ENCODE assay signal across 16 cellular contexts in genomic region chr13:57918913-57919312, GRCh38.
DNase-seq lines count a peak whose midpoint lies in the region; ATAC-seq and TF ChIP-seq lines count a peak whose summit lies in the region.
"Had no signal": no experiment of that assay in that cellular context is flagged by ENCODE, and none has a peak within 500 bp of the region (broad histone marks: within the 10 kb centered on the region; RNA-seq: fewer than 3 reads in every experiment).

No MANE protein-coding gene starts in this region.

- H3K9me3 ChIP-seq in H9 (ENCODE audit: control insufficient read depth, low read depth, low read length) (no peaks in the 10 kb centered on the region), neuronal stem cell (replicated peaks in 1 of 2; ENCODE audit: control insufficient read depth in 2 of 2, insufficient read depth in 1 of 2, low read depth in 1 of 2, low read length in 2 of 2) (no peaks in the 10 kb centered on the region), SK-N-SH (no peaks in the 10 kb centered on the region)
- H3K9me3 ChIP-seq: BLaER1 had no signal

- H3K79me2 ChIP-seq in H9 (ENCODE audit: insufficient read depth, low read length): no peaks in the 10 kb centered on the region
- no peaks in the 10 kb centered on the region for H3K79me2 ChIP-seq in mesendoderm (ENCODE audit: control insufficient read depth, insufficient read depth, low read length)
- no peaks in the 10 kb centered on the region for H3K79me2 ChIP-seq in SK-N-SH (ENCODE audit: insufficient read depth)

- H3K4me1 ChIP-seq in H9 (ENCODE audit: insufficient read depth, low read length): 0 out of 2 replicates have a peak, but pooled peaks cover 2% of the 10 kb centered on the region
- no peaks in the 10 kb centered on the region for H3K4me1 ChIP-seq in mesendoderm (ENCODE audit: control insufficient read depth, low read depth, low read length)
- H3K4me1 ChIP-seq in neuronal stem cell (ENCODE audit: control insufficient read depth in 2 of 2, insufficient read depth in 1 of 2, low read depth in 1 of 2, low read length in 2 of 2): peaks cover 2 to 4% of the 10 kb centered on the region in 2 donors
- H3K4me1 ChIP-seq in SK-N-SH (ENCODE audit: control insufficient read depth in 1 of 2, insufficient read depth in 2 of 2, low read depth in 1 of 2, low read length in 1 of 2): no peaks in the 10 kb centered on the region
- H3K4me1 ChIP-seq: BLaER1 had no signal

- no peak for TF ChIP-seq RAD21 in SK-N-SH (IDR thresholded peaks at IDR 0.05; ENCODE audit: low read length)

- H3K79me1 ChIP-seq in H9 (ENCODE audit: insufficient read depth, low read depth, low read length, poor library complexity, severe bottlenecking) (no peaks in the 10 kb centered on the region), mesendoderm (ENCODE audit: low read length) (no peaks in the 10 kb centered on the region), neuronal stem cell (ENCODE audit: low read depth, low read length) (no peaks in the 10 kb centered on the region)

- POLR2A ChIA-PET in SK-N-SH (lab: Yijun Ruan, JAX): no interaction called here

- H3K27me3 Mint-ChIP-seq in H9 (ENCODE audit: low read depth) (no peaks in the 10 kb centered on the region), glutamatergic neuron (ENCODE audit: unreplicated experiment) (peaks cover 4% of the 10 kb centered on the region)
- H3K27me3 Mint-ChIP-seq: CD4-positive, alpha-beta memory T cell had no signal

- H4K5ac ChIP-seq in H9 (ENCODE audit: insufficient read length, low read depth, low read length): no peak overlapping the region
- no peak overlapping the region for H4K5ac ChIP-seq in mesendoderm (ENCODE audit: low read length)

- no peaks in the 10 kb centered on the region for H3K23me2 ChIP-seq in H9 (ENCODE audit: insufficient read length, low read depth, low read length, poor library complexity, severe bottlenecking)

- H3K27ac ChIP-seq in H9 (ENCODE audit: insufficient read length, low read depth, low read length) (no peak overlapping the region), mesendoderm (ENCODE audit: low read depth, low read length) (no peak overlapping the region), neuronal stem cell (replicated peaks; ENCODE audit: low read length) (no peak overlapping the region), SK-N-SH (ENCODE audit: low read depth in 2 of 2, low read length in 1 of 2) (no peak overlapping the region)
- H3K27ac ChIP-seq: BLaER1 had no signal

- TF ChIP-seq CTCF in H9 (conservative IDR thresholded peaks at IDR 0.05): no peak
- TF ChIP-seq CTCF in glutamatergic neuron (IDR thresholded peaks at IDR 0.05; ENCODE audit: partially characterized antibody, unreplicated experiment): no peak
- TF ChIP-seq CTCF in SK-N-SH (IDR thresholded peaks at IDR 0.05): no peak

- no peaks in the 10 kb centered on the region for H3K27me3 ChIP-seq in H9 (ENCODE audit: insufficient read depth, low read length)
- H3K27me3 ChIP-seq in mesendoderm (ENCODE audit: insufficient read depth, low read length, poor library complexity): no peaks in the 10 kb centered on the region
- no peaks in the 10 kb centered on the region for H3K27me3 ChIP-seq in neuronal stem cell (ENCODE audit: control insufficient read depth in 3 of 3, insufficient read depth in 3 of 3, low read depth in 1 of 3, low read length in 3 of 3)
- no peaks in the 10 kb centered on the region for H3K27me3 ChIP-seq in SK-N-SH (ENCODE audit: insufficient read depth)
- H3K27me3 ChIP-seq: BLaER1 had no signal

- H3K36me3 ChIP-seq in mesendoderm (ENCODE audit: control insufficient read depth, insufficient read depth, low read length) (no peaks in the 10 kb centered on the region), neuronal stem cell (replicated peaks in 1 of 2; ENCODE audit: control insufficient read depth in 2 of 2, insufficient read depth in 2 of 2, low read length in 2 of 2) (no peaks in the 10 kb centered on the region), SK-N-SH (replicated peaks in 1 of 2; ENCODE audit: control insufficient read depth in 1 of 2, insufficient read depth in 2 of 2, low read length in 1 of 2) (no peaks in the 10 kb centered on the region)
- H3K36me3 ChIP-seq: BLaER1 had no signal

- H2AK5ac ChIP-seq in H9 (ENCODE audit: insufficient read length, low read length) (no peak overlapping the region), mesendoderm (ENCODE audit: low read length) (no peak overlapping the region), neuronal stem cell (ENCODE audit: low read depth, low read length) (no peak overlapping the region)

- no peak overlapping the region for H2BK20ac ChIP-seq in H9 (ENCODE audit: low read depth, low read length, poor library complexity, severe bottlenecking)

- no peak overlapping the region for H3K4me2 ChIP-seq in H9 (ENCODE audit: insufficient read depth, insufficient read length, low read length)
- no peak overlapping the region for H3K4me2 ChIP-seq in mesendoderm (ENCODE audit: low read length)
- H3K4me2 ChIP-seq in neuronal stem cell (ENCODE audit: insufficient read depth, low read length, poor library complexity, severe bottlenecking): no peak overlapping the region
- H3K4me2 ChIP-seq in SK-N-SH: no peak overlapping the region
- H3K4me2 ChIP-seq: BLaER1 had no signal

- H4K91ac ChIP-seq in H9 (ENCODE audit: insufficient read length, low read depth, low read length) (no peak overlapping the region), neuronal stem cell (ENCODE audit: low read depth, low read length, poor library complexity) (no peak overlapping the region)

- no peaks in the 10 kb centered on the region for H3K9me3 Mint-ChIP-seq in H9
- peaks cover 2% of the 10 kb centered on the region for H3K9me3 Mint-ChIP-seq in glutamatergic neuron (ENCODE audit: unreplicated experiment)

- no peak overlapping the region for H2BK5ac ChIP-seq in H9 (ENCODE audit: insufficient read length, low read length)
- H2BK5ac ChIP-seq in mesendoderm (ENCODE audit: low read length): no peak overlapping the region
- H2BK5ac ChIP-seq in neuronal stem cell (ENCODE audit: low read length): no peak overlapping the region

- H3K4me3 ChIP-seq in mesendoderm (ENCODE audit: low read length) (no peak overlapping the region), neuronal stem cell (ENCODE audit: low read length in 2 of 2) (no peak overlapping the region), SK-N-SH (ENCODE audit: low read depth in 2 of 2, low read length in 1 of 2) (no peak overlapping the region)
- H3K4me3 ChIP-seq: BLaER1 had no signal

- H3K4me1 Mint-ChIP-seq in H9 (peaks cover 5% of the 10 kb centered on the region in 2 experiments), glutamatergic neuron (ENCODE audit: low read depth, unreplicated experiment) (peaks cover 12% of the 10 kb centered on the region)
- H3K4me1 Mint-ChIP-seq: CD14-positive monocyte; CD4-positive, alpha-beta memory T cell had no signal

- H3K9ac ChIP-seq in H9 (ENCODE audit: extremely low read depth, insufficient read length, low read length) (no peak overlapping the region), mesendoderm (ENCODE audit: low read length) (no peak overlapping the region), neuronal stem cell (ENCODE audit: low read depth, low read length, poor library complexity) (no peak overlapping the region), SK-N-SH (no peak overlapping the region)
- H3K9ac ChIP-seq: BLaER1 had no signal

- H3K18ac ChIP-seq in H9 (ENCODE audit: insufficient read length, low read depth, low read length): no peak overlapping the region
- H3K18ac ChIP-seq in mesendoderm (ENCODE audit: low read length): no peak overlapping the region
- no peak overlapping the region for H3K18ac ChIP-seq in neuronal stem cell (ENCODE audit: low read length)

- TF ChIP-seq EP300 in SK-N-SH (IDR thresholded peaks at IDR 0.05; ENCODE audit: borderline replicate concordance in 1 of 2, low read depth in 1 of 2, low read length in 1 of 2): no peak

- H3K56ac ChIP-seq in H9 (ENCODE audit: insufficient read length, low read depth, low read length) (no peak overlapping the region), mesendoderm (ENCODE audit: low read length) (no peak overlapping the region)

- H4K20me1 ChIP-seq in H9 (ENCODE audit: control insufficient read depth, insufficient read depth, insufficient read length) (no peaks in the 10 kb centered on the region), SK-N-SH (ENCODE audit: insufficient read depth) (no peaks in the 10 kb centered on the region)
- H4K20me1 ChIP-seq: BLaER1 had no signal

- H3K4me3 Mint-ChIP-seq in H9: no peak overlapping the region
- H3K4me3 Mint-ChIP-seq in glutamatergic neuron (ENCODE audit: unreplicated experiment): peak overlapping the region; percentile 78
- H3K4me3 Mint-ChIP-seq: CD14-positive monocyte had no signal

- H3K4ac ChIP-seq in H9 (ENCODE audit: low read depth, low read length) (no peak overlapping the region), mesendoderm (ENCODE audit: low read depth, low read length) (no peak overlapping the region), neuronal stem cell (ENCODE audit: low read length) (no peak overlapping the region)

- CTCF ChIA-PET in SK-N-SH (lab: Yijun Ruan, JAX): interaction anchor here (1.0 to 1.3 kb wide), 2 partner anchors 10 to 295 kb away, joined by 3 read pairs; no protein-coding TSS in a partner anchor

- H3K23ac ChIP-seq in H9 (ENCODE audit: insufficient read length, low read depth, low read length): no peak overlapping the region
- no peak overlapping the region for H3K23ac ChIP-seq in mesendoderm (ENCODE audit: low read length)
- H3K23ac ChIP-seq in neuronal stem cell (ENCODE audit: low read depth, low read length, poor library complexity): no peak overlapping the region

- no CpG with 5 or more reads among the region's 2 CpGs for WGBS in H9 (ENCODE audit: extremely low coverage, insufficient read length, low lambda C conversion rate)
- WGBS in mesendoderm (ENCODE audit: extremely low coverage, insufficient coverage, low lambda C conversion rate): no CpG with 5 or more reads among the region's 2 CpGs
- no CpG with 5 or more reads among the region's 2 CpGs for WGBS in neuronal stem cell (ENCODE audit: extremely low coverage in 2 of 2, insufficient read length in 2 of 2, insufficient replicate concordance in 1 of 2), 2 donors
- WGBS in SK-N-SH (ENCODE audit: low lambda C conversion rate): 63% methylated on average over 2 of the region's 2 CpGs

- DNase-seq in H9: peak; percentile 29
- peak; percentile 18 for DNase-seq in glutamatergic neuron
- peak; percentile 16 for DNase-seq in mesendoderm
- DNase-seq in neuronal stem cell (ENCODE audit: low spot score): no peak
- DNase-seq in stimulated activated naive CD4-positive, alpha-beta T cell treated with Interleukin-2 at 50 U/mL for 16 hours (lab: John Stamatoyannopoulos, UW): no peak
- no peak for DNase-seq in SK-N-SH
- DNase-seq in NCI-H748 treated with DMSO at 0.1 percent for 48 hours (lab: John Stamatoyannopoulos, UW): no peak
- DNase-seq: 8988T; CD4-positive, alpha-beta memory T cell; DMS153; DMS79; GDM1; HCEC 1CT had no signal

- no peak overlapping the region for H3T11ph ChIP-seq in H9 (ENCODE audit: low read length)

- no peak for ATAC-seq in HG03039 (IDR thresholded peaks at IDR 0.05; ENCODE audit: unreplicated experiment)

- H3K36me3 Mint-ChIP-seq in H9 (ENCODE audit: insufficient read depth in 1 of 3, low read depth in 3 of 3) (no peaks in the 10 kb centered on the region; a peak in 1 of 7 replicates), glutamatergic neuron (ENCODE audit: unreplicated experiment) (no peaks in the 10 kb centered on the region)
- H3K36me3 Mint-ChIP-seq: CD14-positive monocyte; CD4-positive, alpha-beta memory T cell had no signal

- H3K14ac ChIP-seq in H9 (ENCODE audit: insufficient read depth, low read length) (no peak overlapping the region), neuronal stem cell (ENCODE audit: low read length) (no peak overlapping the region)

- no peak overlapping the region for H2BK120ac ChIP-seq in H9 (ENCODE audit: low read depth, low read length, poor library complexity, severe bottlenecking)
- H2BK120ac ChIP-seq in mesendoderm (ENCODE audit: low read depth, low read length): no peak overlapping the region
- no peak overlapping the region for H2BK120ac ChIP-seq in neuronal stem cell (ENCODE audit: low read depth, low read length)

- H4K8ac ChIP-seq in H9 (replicated peaks; ENCODE audit: insufficient read length, low read depth, low read length): no peak overlapping the region
- H4K8ac ChIP-seq in mesendoderm (ENCODE audit: low read depth, low read length): no peak overlapping the region
- H4K8ac ChIP-seq in neuronal stem cell (ENCODE audit: low read depth, low read length): no peak overlapping the region

- peak overlapping the region in 1 of 3 experiments; percentile 84; a peak in 3 of 7 replicates for H3K27ac Mint-ChIP-seq in H9
- peak overlapping the region; percentile 97 for H3K27ac Mint-ChIP-seq in glutamatergic neuron (ENCODE audit: unreplicated experiment)
- H3K27ac Mint-ChIP-seq: CD14-positive monocyte; CD4-positive, alpha-beta memory T cell had no signal

- no peaks in the 10 kb centered on the region for H3K9me2 ChIP-seq in SK-N-SH

- H2BK12ac ChIP-seq in H9 (ENCODE audit: insufficient read length, low read depth, low read length) (no peak overlapping the region), neuronal stem cell (ENCODE audit: low read length) (no peak overlapping the region)

- peak overlapping the region; percentile 77 for H2AFZ ChIP-seq in H9 (ENCODE audit: low read length)
- H2AFZ ChIP-seq in neuronal stem cell (ENCODE audit: low read length): peak overlapping the region; percentile 79
- no peak overlapping the region for H2AFZ ChIP-seq in SK-N-SH (ENCODE audit: low read depth)

- H2BK15ac ChIP-seq in H9 (ENCODE audit: low read depth, low read length): no peak overlapping the region
- H2BK15ac ChIP-seq in mesendoderm (replicated peaks; ENCODE audit: low read depth): no peak overlapping the region
- no peak overlapping the region for H2BK15ac ChIP-seq in neuronal stem cell (ENCODE audit: low read length)

- H3F3A ChIP-seq in SK-N-SH (replicated peaks; ENCODE audit: insufficient read depth): no peaks in the 10 kb centered on the region

Comparison
In these comparisons a context has a peak if more than half of its experiments do, and no peak if none do; other contexts are left out.
1. DNase-seq: peak in H9 (single experiment), glutamatergic neuron (single experiment) and mesendoderm (single experiment); none in neuronal stem cell (single experiment), stimulated activated naive CD4-positive, alpha-beta T cell treated with Interleukin-2 at 50 U/mL for 16 hours (single experiment), SK-N-SH (single experiment) and NCI-H748 treated with DMSO at 0.1 percent for 48 hours (single experiment).